ENCODE assay signal across 8 cellular contexts in the genomic region with DNA sequence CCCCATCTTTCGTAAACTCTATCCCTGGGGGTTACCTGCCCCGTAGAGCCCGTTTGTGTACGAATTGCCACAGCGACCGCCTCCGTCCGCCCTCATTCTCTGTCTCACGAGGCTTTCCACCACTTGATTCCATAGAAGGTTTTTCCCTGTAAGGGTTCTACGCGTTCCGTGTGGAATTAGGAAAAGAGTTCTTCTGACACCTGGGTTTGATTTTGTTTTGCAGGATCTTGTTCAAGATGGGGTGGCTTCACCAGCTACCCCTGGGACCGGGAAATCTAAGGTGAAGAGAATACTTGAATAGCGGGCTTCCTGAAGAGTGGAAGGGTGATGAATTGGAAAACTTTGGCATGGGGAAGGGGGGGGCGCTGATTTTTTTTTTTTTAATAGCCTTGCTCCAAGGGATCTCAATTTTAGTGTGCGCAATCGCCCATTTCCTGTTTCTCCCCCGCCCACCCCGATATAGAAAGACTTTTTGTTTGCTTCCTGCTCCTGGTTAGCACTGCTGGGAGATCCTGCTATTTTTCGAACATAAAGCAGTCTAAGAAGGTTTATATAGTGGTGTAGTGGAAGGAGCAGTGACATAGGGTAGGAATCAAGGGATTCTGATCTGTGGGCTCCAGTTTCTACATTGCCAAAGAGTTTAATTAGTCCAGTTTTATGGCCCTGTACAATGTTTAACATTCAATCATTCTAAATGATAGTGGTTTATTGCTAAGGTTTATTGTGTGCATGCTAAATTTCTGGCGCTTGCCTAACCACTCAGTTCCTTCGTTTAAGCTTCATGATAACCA. TPM values are rescaled to one million over a fixed set of nuclear protein-coding genes. Genes with fewer than 3 reads are reported as not detected.
DNase-seq lines count a peak whose midpoint lies in the region; ATAC-seq and TF ChIP-seq lines count a peak whose summit lies in the region.

No MANE protein-coding gene starts in this region.

- peaks cover 6% of the 10 kb centered on the region for H3K36me3 Mint-ChIP-seq in activated naive CD8-positive, alpha-beta T cell

- peak overlapping the region; percentile 98 for H3K27ac Mint-ChIP-seq in activated naive CD8-positive, alpha-beta T cell

- no peaks in the 10 kb centered on the region for H3K9me3 Mint-ChIP-seq in activated naive CD8-positive, alpha-beta T cell (ENCODE audit: low read depth)

- H3K9me3 ChIP-seq in right atrium auricular region: no peaks in the 10 kb centered on the region

- DNase-seq in AG20443 (ENCODE audit: low spot score): peak; percentile 49
- DNase-seq in NOMO-1 treated with dmso at 0.1 percent for 144 hours (lab: John Stamatoyannopoulos, UW; ENCODE audit: unreplicated experiment): peak; percentile 32
- DNase-seq in right atrium auricular region (ENCODE audit: low spot score): no peak
- DNase-seq in cerebellar nuclear complex (lab: John Stamatoyannopoulos, UW): no peak

- H3K4me3 Mint-ChIP-seq in activated naive CD8-positive, alpha-beta T cell: peak overlapping the region; percentile 97

- H3K4me1 Mint-ChIP-seq in activated naive CD8-positive, alpha-beta T cell (ENCODE audit: low read depth): peaks cover 42% of the 10 kb centered on the region

- TF ChIP-seq CTCF in right atrium auricular region (IDR thresholded peaks at IDR 0.05): no peak

- H3K27me3 ChIP-seq in right atrium auricular region (no peaks in the 10 kb centered on the region), rectal smooth muscle tissue (ENCODE audit: control insufficient read depth, insufficient read depth, low read length) (no peaks in the 10 kb centered on the region)

- H3K27ac ChIP-seq in right atrium auricular region: peak overlapping the region; percentile 78 to 92
- H3K27ac ChIP-seq in rectal smooth muscle tissue (ENCODE audit: low read depth, low read length): peak overlapping the region; percentile 88

- H3K9ac ChIP-seq in rectal smooth muscle tissue (ENCODE audit: low read length): peak overlapping the region; percentile 96

- H3K4me1 ChIP-seq in right atrium auricular region (peaks cover 0 to 6% of the 10 kb centered on the region in 2 donors), rectal smooth muscle tissue (ENCODE audit: control insufficient read depth, insufficient read depth, low read length) (peaks cover 9% of the 10 kb centered on the region)

- H3K36me3 ChIP-seq in right atrium auricular region (peaks cover 11% of the 10 kb centered on the region), rectal smooth muscle tissue (ENCODE audit: control insufficient read depth, insufficient read depth, low read length) (no peaks in the 10 kb centered on the region)

- no peaks in the 10 kb centered on the region for H3K27me3 Mint-ChIP-seq in activated naive CD8-positive, alpha-beta T cell

- ATAC-seq in GM18519 (IDR thresholded peaks at IDR 0.05; ENCODE audit: low FRiP score, unreplicated experiment) (peak; percentile 5), HG03095 (IDR thresholded peaks at IDR 0.05; ENCODE audit: unreplicated experiment) (peak; percentile 30)

- H3K4me3 ChIP-seq in right atrium auricular region (peak overlapping the region; percentile 78 to 86), rectal smooth muscle tissue (ENCODE audit: low read length) (peak overlapping the region; percentile 86)

RNA-seq across cellular contexts. Expression of a gene that starts 0.6 kb away (rescaled TPM):
- total RNA-seq in right atrium auricular region: 10 to 100 TPM; 12.8 to 16.1 TPM

Comparison
In these comparisons a context has a peak if more than half of its experiments do, and no peak if none do; other contexts are left out.
1. DNase-seq: peak in AG20443 (single experiment) and NOMO-1 treated with dmso at 0.1 percent for 144 hours (single experiment); none in right atrium auricular region (single experiment) and cerebellar nuclear complex (0 of 2).